14 cellular contexts compared by ENCODE assay signal in the genomic region with DNA sequence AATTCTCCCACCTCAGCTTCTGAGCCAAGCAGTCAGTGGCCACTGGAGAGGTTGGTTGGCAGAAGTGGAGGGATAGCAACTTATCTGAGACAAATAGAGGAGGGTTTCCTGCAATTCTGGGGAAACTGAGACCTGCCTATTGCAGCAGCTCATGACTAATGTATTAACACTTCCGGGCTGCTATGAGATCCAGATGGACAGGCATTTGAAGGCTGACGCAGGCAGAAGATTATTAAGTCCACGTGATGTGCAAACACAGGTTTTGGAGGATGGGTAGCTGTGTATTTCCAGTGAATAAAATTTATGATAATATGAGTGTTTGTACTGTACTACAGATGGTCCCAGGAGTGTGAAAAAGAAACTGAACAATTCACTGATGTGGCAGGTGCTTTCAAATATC. TPM values are rescaled to one million over a fixed set of nuclear protein-coding genes. Genes with fewer than 3 reads are reported as not detected.
DNase-seq lines count a peak whose midpoint lies in the region; ATAC-seq and TF ChIP-seq lines count a peak whose summit lies in the region.
"Had no signal": no experiment of that assay in that cellular context is flagged by ENCODE, and none has a peak within 500 bp of the region (broad histone marks: within the 10 kb centered on the region; RNA-seq: fewer than 3 reads in every experiment).

No MANE protein-coding gene starts in this region.

- peaks cover 0 to 9% (median 4%) of the 10 kb centered on the region in 12 donors for H3K4me1 ChIP-seq in heart left ventricle
- H3K4me1 ChIP-seq: HAP-1 had no signal

- DNase-seq in AG08395 (ENCODE audit: low spot score) (peak; percentile 16), AG09309 (ENCODE audit: low read depth) (peak; percentile 25), NCI-H524 treated with DMSO at 0.1 percent for 48 hours (lab: John Stamatoyannopoulos, UW) (peak; percentile 11), epithelial cell of esophagus (ENCODE audit: low read depth) (peak; percentile 11), NCI-H187 treated with DMSO at 0.1 percent for 48 hours (lab: John Stamatoyannopoulos, UW) (no peak), occipital lobe (lab: John Stamatoyannopoulos, UW) (no peak), heart left ventricle (no peak)
- DNase-seq: C1 segment of cervical spinal cord, DMS153, NCI-H1694, NCI-H446, PC-3 had no signal

- TF ChIP-seq CTCF in AG09309 (IDR thresholded peaks at IDR 0.05; ENCODE audit: control insufficient read depth, insufficient read depth, low read depth, low read length, missing control alignments) (no peak), epithelial cell of esophagus (IDR thresholded peaks at IDR 0.05; ENCODE audit: insufficient read depth, low read depth, low read length, missing control alignments) (no peak), heart left ventricle (IDR thresholded peaks at IDR 0.05) (no peak)

- intact Hi-C loops in heart left ventricle (cut with DNase I) = loop anchor here in 7 of 10 donors (2.0 to 10.0 kb wide), 8 partner anchors 49 to 162 kb away; partner anchors contain the start of gene TLNRD1 (in 1 of the 7)

- no peaks in the 10 kb centered on the region for H3K27me3 ChIP-seq in heart left ventricle

- H3K9me3 ChIP-seq in heart left ventricle = no peaks in the 10 kb centered on the region
- H3K9me3 ChIP-seq: HAP-1 had no signal

- no peak overlapping the region for H3K27ac ChIP-seq in heart left ventricle

- TF ChIP-seq POLR2A in heart left ventricle (IDR thresholded peaks at IDR 0.05) = no peak

- ATAC-seq in heart left ventricle = no peak
- ATAC-seq: PC-3 had no signal

- H3K4me3 ChIP-seq in AG09309 (ENCODE audit: control insufficient read depth, low read depth, low read length) (no peak overlapping the region), epithelial cell of esophagus (ENCODE audit: low read length) (no peak overlapping the region), heart left ventricle (no peak overlapping the region)
- H3K4me3 ChIP-seq: HAP-1 had no signal

- WGBS in heart left ventricle, 4 donors = 72 to 84% (median 79%) methylated on average over 3 of the region's 3 CpGs

- H3K36me3 ChIP-seq in heart left ventricle = no peaks in the 10 kb centered on the region
- H3K36me3 ChIP-seq: HAP-1 had no signal

RNA-seq across cellular contexts. Expression of gene CFAP161, which starts 28.5 kb away (rescaled TPM):
- 2.7 TPM for total RNA-seq in occipital lobe
- 1 to 10 TPM in 3 of 9 donors, under 1 TPM in 5, not detected in 1; 0.22 to 2.0 (median 0.81) TPM for total RNA-seq in heart left ventricle
- polyA plus RNA-seq in heart left ventricle = under 1 TPM in 1 of 2 donors, not detected in 1; 0.30 TPM
- polyA plus RNA-seq: AG04450 had no signal

Comparison
In these comparisons a context has a peak if more than half of its experiments do, and no peak if none do; other contexts are left out.
1. DNase-seq: peak in AG08395 (single experiment), AG09309 (single experiment), NCI-H524 treated with DMSO at 0.1 percent for 48 hours (single experiment) and epithelial cell of esophagus (single experiment); none in NCI-H187 treated with DMSO at 0.1 percent for 48 hours (single experiment), occipital lobe (single experiment) and heart left ventricle (0 of 5).